In the genomic region with DNA sequence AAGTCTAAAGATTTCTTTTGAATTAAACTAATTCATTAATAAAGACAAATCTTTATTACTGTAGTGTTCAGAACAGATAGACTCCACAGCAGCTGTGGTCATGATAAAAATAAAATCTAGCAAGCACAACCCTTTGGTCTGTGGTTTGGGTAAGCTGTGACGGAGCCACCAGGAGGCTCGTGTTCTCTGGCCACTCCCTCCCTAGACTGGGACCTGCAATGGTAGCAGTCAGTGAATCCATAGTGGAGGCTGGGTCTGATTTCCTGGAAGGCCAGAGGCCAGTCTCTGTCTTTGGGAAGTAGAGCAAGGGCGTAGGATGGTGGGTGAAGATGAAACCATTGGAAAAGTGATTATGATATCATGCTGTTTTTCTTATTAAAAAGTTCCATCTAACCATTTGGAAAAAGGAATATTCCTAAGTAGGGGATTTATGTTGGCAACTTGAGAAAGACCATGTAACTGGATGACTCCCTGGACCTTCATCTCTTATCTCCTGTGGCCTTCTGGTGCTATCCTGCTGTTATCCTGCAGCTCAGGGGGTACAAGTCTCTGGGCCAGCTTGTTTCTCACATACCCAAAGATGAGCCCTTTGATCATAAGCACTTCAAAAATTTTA, we compare ENCODE assay signal across 1 cellular context.
TF ChIP-seq lines count a peak whose summit lies in the region.

No MANE protein-coding gene starts in this region.

TF ChIP-seq in K562, 482 proteins besides CTCF, POLR2A, EP300 and RAD21 (continued from another document and continues in another):
- TF ChIP-seq ZNF407 (IDR thresholded peaks at IDR 0.05; ENCODE audit: low read depth) (no peak), DLX4 (CRISPR knock-in tag; IDR thresholded peaks at IDR 0.05) (no peak), ZNF23 (CRISPR knock-in tag; IDR thresholded peaks at IDR 0.05) (no peak), ZC3H4 (CRISPR knock-in tag; IDR thresholded peaks at IDR 0.05; ENCODE audit: borderline replicate concordance) (no peak), MCM3 (IDR thresholded peaks at IDR 0.05) (no peak), TFAP4 (CRISPR knock-in tag; IDR thresholded peaks at IDR 0.05; ENCODE audit: borderline replicate concordance) (peak; percentile 53; the same call in 1 of the 2 replicates), ELF2 (CRISPR knock-in tag; IDR thresholded peaks at IDR 0.05) (no peak), ESRRB (CRISPR knock-in tag; IDR thresholded peaks at IDR 0.05; ENCODE audit: borderline replicate concordance) (no peak), MTA3 (IDR thresholded peaks at IDR 0.05; ENCODE audit: borderline replicate concordance) (peak; percentile 65), ZNF184 (CRISPR knock-in tag; IDR thresholded peaks at IDR 0.05) (no peak), PKNOX1 (IDR thresholded peaks at IDR 0.05) (no peak), ARNT (IDR thresholded peaks at IDR 0.05) (peak in 1 of 2 experiments; percentile 67; a peak in 2 of 4 replicates), FUS (optimal IDR thresholded peaks at IDR 0.05; ENCODE audit: low read depth, low read length) (no peak), CEBPG (CRISPR knock-in tag; IDR thresholded peaks at IDR 0.05) (no peak; the same call in 1 of the 2 replicates), CEBPG (tag; conservative IDR thresholded peaks at IDR 0.05 in 1 of 2, IDR thresholded peaks at IDR 0.05 in 1 of 2) (no peak; a peak in 1 of 4 replicates), MEIS2 (IDR thresholded peaks at IDR 0.05; ENCODE audit: partially characterized antibody) (no peak), BMI1 (IDR thresholded peaks at IDR 0.05; ENCODE audit: low read length) (no peak), TEAD2 (tag; IDR thresholded peaks at IDR 0.05) (0 out of 2 replicates have a peak, but pooled peaks have one; percentile 46), MTA2 (IDR thresholded peaks at IDR 0.05; ENCODE audit: low read depth) (peak; percentile 93), MYNN (IDR thresholded peaks at IDR 0.05) (peak; percentile 37; the same call in 1 of the 2 replicates), MYNN (CRISPR knock-in tag; IDR thresholded peaks at IDR 0.05) (no peak), NR2F6 (CRISPR knock-in tag; IDR thresholded peaks at IDR 0.05) (no peak), NR3C1 (CRISPR knock-in tag; IDR thresholded peaks at IDR 0.05) (no peak), U2AF1 (optimal IDR thresholded peaks at IDR 0.05; ENCODE audit: low read depth, low read length) (no peak)
- TF ChIP-seq, protein P1, sequence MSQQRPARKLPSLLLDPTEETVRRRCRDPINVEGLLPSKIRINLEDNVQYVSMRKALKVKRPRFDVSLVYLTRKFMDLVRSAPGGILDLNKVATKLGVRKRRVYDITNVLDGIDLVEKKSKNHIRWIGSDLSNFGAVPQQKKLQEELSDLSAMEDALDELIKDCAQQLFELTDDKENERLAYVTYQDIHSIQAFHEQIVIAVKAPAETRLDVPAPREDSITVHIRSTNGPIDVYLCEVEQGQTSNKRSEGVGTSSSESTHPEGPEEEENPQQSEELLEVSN (IDR thresholded peaks at IDR 0.05; ENCODE audit: borderline replicate concordance in 1 of 2, extremely low read depth in 1 of 2, insufficient read depth in 1 of 2, insufficient read length in 1 of 2, low read depth in 1 of 2, low read length in 1 of 2, poor library complexity in 1 of 2, severe bottlenecking in 1 of 2) = peak in 1 of 2 experiments; percentile 20
- TF ChIP-seq, protein P2, sequence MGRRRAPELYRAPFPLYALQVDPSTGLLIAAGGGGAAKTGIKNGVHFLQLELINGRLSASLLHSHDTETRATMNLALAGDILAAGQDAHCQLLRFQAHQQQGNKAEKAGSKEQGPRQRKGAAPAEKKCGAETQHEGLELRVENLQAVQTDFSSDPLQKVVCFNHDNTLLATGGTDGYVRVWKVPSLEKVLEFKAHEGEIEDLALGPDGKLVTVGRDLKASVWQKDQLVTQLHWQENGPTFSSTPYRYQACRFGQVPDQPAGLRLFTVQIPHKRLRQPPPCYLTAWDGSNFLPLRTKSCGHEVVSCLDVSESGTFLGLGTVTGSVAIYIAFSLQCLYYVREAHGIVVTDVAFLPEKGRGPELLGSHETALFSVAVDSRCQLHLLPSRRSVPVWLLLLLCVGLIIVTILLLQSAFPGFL (CRISPR knock-in tag; IDR thresholded peaks at IDR 0.05) = 0 out of 2 replicates have a peak, but pooled peaks have one; percentile 64
- TF ChIP-seq, protein P3, sequence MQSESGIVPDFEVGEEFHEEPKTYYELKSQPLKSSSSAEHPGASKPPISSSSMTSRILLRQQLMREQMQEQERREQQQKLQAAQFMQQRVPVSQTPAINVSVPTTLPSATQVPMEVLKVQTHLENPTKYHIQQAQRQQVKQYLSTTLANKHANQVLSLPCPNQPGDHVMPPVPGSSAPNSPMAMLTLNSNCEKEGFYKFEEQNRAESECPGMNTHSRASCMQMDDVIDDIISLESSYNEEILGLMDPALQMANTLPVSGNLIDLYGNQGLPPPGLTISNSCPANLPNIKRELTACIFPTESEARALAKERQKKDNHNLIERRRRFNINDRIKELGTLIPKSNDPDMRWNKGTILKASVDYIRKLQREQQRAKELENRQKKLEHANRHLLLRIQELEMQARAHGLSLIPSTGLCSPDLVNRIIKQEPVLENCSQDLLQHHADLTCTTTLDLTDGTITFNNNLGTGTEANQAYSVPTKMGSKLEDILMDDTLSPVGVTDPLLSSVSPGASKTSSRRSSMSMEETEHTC (IDR thresholded peaks at IDR 0.05) = no peak
- TF ChIP-seq, protein P4, sequence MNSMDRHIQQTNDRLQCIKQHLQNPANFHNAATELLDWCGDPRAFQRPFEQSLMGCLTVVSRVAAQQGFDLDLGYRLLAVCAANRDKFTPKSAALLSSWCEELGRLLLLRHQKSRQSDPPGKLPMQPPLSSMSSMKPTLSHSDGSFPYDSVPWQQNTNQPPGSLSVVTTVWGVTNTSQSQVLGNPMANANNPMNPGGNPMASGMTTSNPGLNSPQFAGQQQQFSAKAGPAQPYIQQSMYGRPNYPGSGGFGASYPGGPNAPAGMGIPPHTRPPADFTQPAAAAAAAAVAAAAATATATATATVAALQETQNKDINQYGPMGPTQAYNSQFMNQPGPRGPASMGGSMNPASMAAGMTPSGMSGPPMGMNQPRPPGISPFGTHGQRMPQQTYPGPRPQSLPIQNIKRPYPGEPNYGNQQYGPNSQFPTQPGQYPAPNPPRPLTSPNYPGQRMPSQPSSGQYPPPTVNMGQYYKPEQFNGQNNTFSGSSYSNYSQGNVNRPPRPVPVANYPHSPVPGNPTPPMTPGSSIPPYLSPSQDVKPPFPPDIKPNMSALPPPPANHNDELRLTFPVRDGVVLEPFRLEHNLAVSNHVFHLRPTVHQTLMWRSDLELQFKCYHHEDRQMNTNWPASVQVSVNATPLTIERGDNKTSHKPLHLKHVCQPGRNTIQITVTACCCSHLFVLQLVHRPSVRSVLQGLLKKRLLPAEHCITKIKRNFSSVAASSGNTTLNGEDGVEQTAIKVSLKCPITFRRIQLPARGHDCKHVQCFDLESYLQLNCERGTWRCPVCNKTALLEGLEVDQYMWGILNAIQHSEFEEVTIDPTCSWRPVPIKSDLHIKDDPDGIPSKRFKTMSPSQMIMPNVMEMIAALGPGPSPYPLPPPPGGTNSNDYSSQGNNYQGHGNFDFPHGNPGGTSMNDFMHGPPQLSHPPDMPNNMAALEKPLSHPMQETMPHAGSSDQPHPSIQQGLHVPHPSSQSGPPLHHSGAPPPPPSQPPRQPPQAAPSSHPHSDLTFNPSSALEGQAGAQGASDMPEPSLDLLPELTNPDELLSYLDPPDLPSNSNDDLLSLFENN (IDR thresholded peaks at IDR 0.05; ENCODE audit: low read depth in 2 of 2, low read length in 2 of 2) = peak in 1 of 2 experiments; percentile 70; a peak in 2 of 4 replicates
- TF ChIP-seq, protein P5, sequence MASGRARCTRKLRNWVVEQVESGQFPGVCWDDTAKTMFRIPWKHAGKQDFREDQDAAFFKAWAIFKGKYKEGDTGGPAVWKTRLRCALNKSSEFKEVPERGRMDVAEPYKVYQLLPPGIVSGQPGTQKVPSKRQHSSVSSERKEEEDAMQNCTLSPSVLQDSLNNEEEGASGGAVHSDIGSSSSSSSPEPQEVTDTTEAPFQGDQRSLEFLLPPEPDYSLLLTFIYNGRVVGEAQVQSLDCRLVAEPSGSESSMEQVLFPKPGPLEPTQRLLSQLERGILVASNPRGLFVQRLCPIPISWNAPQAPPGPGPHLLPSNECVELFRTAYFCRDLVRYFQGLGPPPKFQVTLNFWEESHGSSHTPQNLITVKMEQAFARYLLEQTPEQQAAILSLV (tag; IDR thresholded peaks at IDR 0.05) = no peak
